8 cellular contexts compared by ENCODE assay signal in the genomic region with DNA sequence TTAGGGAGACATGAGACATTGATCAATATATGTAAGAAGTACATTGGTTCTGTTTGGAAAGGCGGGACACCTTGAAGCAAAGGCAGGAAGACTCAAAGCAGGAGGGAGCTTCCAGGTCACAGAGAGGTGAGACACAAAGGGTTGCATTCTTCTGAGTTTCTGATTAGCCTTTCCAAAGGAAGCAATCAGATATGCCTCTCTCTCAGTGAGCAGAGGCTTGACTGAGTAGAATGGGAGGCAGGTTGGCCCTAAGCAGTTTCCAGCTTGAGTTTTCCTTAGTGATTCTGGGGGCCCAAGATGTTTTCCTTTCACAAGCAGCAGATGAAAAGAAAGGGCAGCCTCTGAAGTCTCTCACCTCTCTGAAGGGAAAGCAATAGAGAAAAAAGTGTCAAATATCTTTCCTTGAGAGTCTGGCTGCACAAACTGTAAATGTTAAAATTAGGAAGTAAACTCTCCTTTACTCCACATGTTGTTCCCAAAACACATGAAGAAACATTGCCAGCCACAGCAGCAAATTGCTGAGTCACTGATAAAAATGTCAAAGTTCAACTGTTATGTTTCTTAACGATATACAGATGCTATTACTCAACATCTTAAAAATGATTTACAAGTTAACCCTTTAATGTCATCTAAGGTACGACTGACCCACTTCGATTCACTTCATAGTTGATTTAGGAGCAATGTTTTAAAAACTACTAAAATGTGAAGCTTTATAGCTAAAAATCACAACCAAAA. TPM values are rescaled to one million over a fixed set of nuclear protein-coding genes. Genes with fewer than 3 reads are reported as not detected.
DNase-seq lines count a peak whose midpoint lies in the region; ATAC-seq and TF ChIP-seq lines count a peak whose summit lies in the region.

No MANE protein-coding gene starts in this region.

- POLR2A ChIA-PET in CD8-positive, alpha-beta T cell (lab: Charles Lee), result no interaction called here

- no peaks in the 10 kb centered on the region for H3K4me1 Mint-ChIP-seq in CD8-positive, alpha-beta T cell (ENCODE audit: low read depth)

- H4K20me1 ChIP-seq in osteoblast (ENCODE audit: insufficient read depth, low read length), result no peaks in the 10 kb centered on the region

- H3K4me2 ChIP-seq in osteoblast (ENCODE audit: insufficient read depth, low read length), result no peak overlapping the region

- ATAC-seq in HG02840 (IDR thresholded peaks at IDR 0.05; ENCODE audit: low FRiP score, unreplicated experiment), result no peak
- no peak for ATAC-seq in CD8-positive, alpha-beta T cell

- no peaks in the 10 kb centered on the region for H3K27me3 ChIP-seq in osteoblast (ENCODE audit: insufficient read depth, low read length)
- no peaks in the 10 kb centered on the region for H3K27me3 ChIP-seq in CD8-positive, alpha-beta T cell (ENCODE audit: insufficient read depth, low read length)

- DNase-seq in Caki2 (ENCODE audit: low read depth) (peak; percentile 19), NOMO-1 treated with dmso at 0.1 percent for 144 hours (lab: John Stamatoyannopoulos, UW; ENCODE audit: unreplicated experiment) (peak; percentile 45), erythroblast (lab: John Stamatoyannopoulos, UW) (peak; percentile 74 to 79), osteoblast (ENCODE audit: insufficient read length, low spot score, missing footprints) (peak; percentile 76), NCI-H748 treated with DMSO at 0.1 percent for 48 hours (lab: John Stamatoyannopoulos, UW) (no peak), cortex of kidney (lab: John Stamatoyannopoulos, UW) (no peak)
- no peak for DNase-seq in CD8-positive, alpha-beta T cell

- no peaks in the 10 kb centered on the region for H3K79me2 ChIP-seq in osteoblast (ENCODE audit: insufficient read depth, low read length)

- no peak overlapping the region for H2AFZ ChIP-seq in osteoblast (ENCODE audit: low read length)

- peaks cover 38% of the 10 kb centered on the region for H3K36me3 Mint-ChIP-seq in CD8-positive, alpha-beta T cell

- no peak overlapping the region for H3K27ac Mint-ChIP-seq in CD8-positive, alpha-beta T cell

- in situ Hi-C loops in Caki2 (cut with HindIII; ENCODE audit: low pct_unique_long_range_greater_than_20kb, low sequenced_read_pairs), result no loop called here

- peaks cover 19% of the 10 kb centered on the region for H3K4me1 ChIP-seq in osteoblast (ENCODE audit: insufficient read depth, low read length)
- H3K4me1 ChIP-seq in CD8-positive, alpha-beta T cell (ENCODE audit: insufficient read depth, low read length), result no peaks in the 10 kb centered on the region

- TF ChIP-seq POLR2A in erythroblast (IDR thresholded peaks at IDR 0.05; ENCODE audit: low read length), result no peak

- no peaks in the 10 kb centered on the region for H3K9me3 ChIP-seq in osteoblast (ENCODE audit: low read depth, low read length)
- H3K9me3 ChIP-seq in CD8-positive, alpha-beta T cell (ENCODE audit: low read length), result no peaks in the 10 kb centered on the region

- no peak overlapping the region for H3K4me3 Mint-ChIP-seq in CD8-positive, alpha-beta T cell

- CTCF ChIA-PET in CD8-positive, alpha-beta T cell (lab: Charles Lee), result no interaction called here

- H3K36me3 ChIP-seq in osteoblast (ENCODE audit: insufficient read depth, low read length), result no peaks in the 10 kb centered on the region
- H3K36me3 ChIP-seq in CD8-positive, alpha-beta T cell (ENCODE audit: insufficient read depth, low read length), result no peaks in the 10 kb centered on the region

- no peaks in the 10 kb centered on the region for H3K27me3 Mint-ChIP-seq in CD8-positive, alpha-beta T cell (ENCODE audit: low read depth)

- peak overlapping the region; percentile 34 for H3K27ac ChIP-seq in osteoblast (ENCODE audit: low read depth, low read length)
- H3K27ac ChIP-seq in CD8-positive, alpha-beta T cell (ENCODE audit: low read depth, low read length), result no peak overlapping the region

- TF ChIP-seq CTCF in osteoblast (IDR thresholded peaks at IDR 0.05; ENCODE audit: extremely low read depth, low read depth, low read length), result no peak
- TF ChIP-seq CTCF in CD8-positive, alpha-beta T cell (IDR thresholded peaks at IDR 0.05), result no peak

- intact Hi-C loops in CD8-positive, alpha-beta T cell (cut with DNase I, micrococcal nuclease), result loop anchor here in 1 of 2 experiments (2.0 kb wide), 1 partner anchor 45 kb away; no protein-coding TSS in a partner anchor

- H3K9me3 Mint-ChIP-seq in CD8-positive, alpha-beta T cell, result no peaks in the 10 kb centered on the region

- H3K4me3 ChIP-seq in osteoblast (ENCODE audit: insufficient read depth, low read length), result no peak overlapping the region
- H3K4me3 ChIP-seq in CD8-positive, alpha-beta T cell (ENCODE audit: low read depth, low read length), result no peak overlapping the region

RNA-seq across cellular contexts. Expression of a gene that starts 40.3 kb away (rescaled TPM):
- 25.3 and 37.5 TPM in 2 replicates for total RNA-seq in Caki2 (2014; rRNA removed; shearing (Covaris generic); ENCODE audit: low replicate concordance)
- total RNA-seq in osteoblast, result 51.9 and 55.4 TPM in 2 replicates
- 1 to 10 TPM; 4.4 to 5.9 TPM for total RNA-seq in CD8-positive, alpha-beta T cell

Comparison
In these comparisons a context has a peak if more than half of its experiments do, and no peak if none do; other contexts are left out.
1. DNase-seq: peak in Caki2 (single experiment), NOMO-1 treated with dmso at 0.1 percent for 144 hours (single experiment), erythroblast (2 of 2) and osteoblast (single experiment); none in NCI-H748 treated with DMSO at 0.1 percent for 48 hours (single experiment), CD8-positive, alpha-beta T cell (0 of 7) and cortex of kidney (single experiment).